Comparison of ENCODE assay signal across 14 cellular contexts in the genomic region with DNA sequence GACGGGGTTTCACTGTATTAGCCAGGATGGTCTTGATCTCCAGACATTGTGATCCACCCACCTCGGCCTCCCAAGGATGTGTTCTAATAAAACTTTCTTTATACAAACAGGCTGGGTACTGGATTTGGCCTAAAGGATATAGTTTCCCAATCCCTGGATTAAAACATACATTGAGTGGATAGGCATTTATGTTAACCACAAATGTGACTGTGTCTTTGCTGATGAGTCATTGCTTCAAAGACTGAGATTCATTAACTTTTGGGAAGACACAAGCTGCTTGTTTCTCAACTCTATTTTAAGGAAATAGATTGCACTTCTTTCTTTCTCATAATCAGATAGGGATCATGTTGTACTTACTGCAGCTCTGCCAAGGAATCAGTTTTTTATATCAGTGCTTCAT.
A peak's percentile ranks its signal among the peaks of the same experiment; 100 is the strongest.
DNase-seq lines count a peak whose midpoint lies in the region; ATAC-seq and TF ChIP-seq lines count a peak whose summit lies in the region.
"Had no signal": no experiment of that assay in that cellular context is flagged by ENCODE, and none has a peak within 500 bp of the region (broad histone marks: within the 10 kb centered on the region; RNA-seq: fewer than 3 reads in every experiment).

No MANE protein-coding gene starts in this region.

- H3K27ac Mint-ChIP-seq in glutamatergic neuron (ENCODE audit: unreplicated experiment) = no peak overlapping the region
- H3K27ac Mint-ChIP-seq: nephron had no signal

- H3K9me3 ChIP-seq in MG63 = no peaks in the 10 kb centered on the region
- H3K9me3 ChIP-seq: ascending aorta, upper lobe of right lung had no signal

- ATAC-seq in HG03095 (IDR thresholded peaks at IDR 0.05; ENCODE audit: unreplicated experiment) = no peak
- ATAC-seq in activated CD4-positive, CD25-positive, alpha-beta regulatory T cell treated with anti-CD3 and anti-CD28 coated beads, Interleukin-2, amount 50 U/mL, for 24 hours = no peak
- ATAC-seq: upper lobe of right lung had no signal

- DNase-seq in COLO829 (ENCODE audit: low spot score) (peak; percentile 91), MG63 (peak; percentile 2), astrocyte of the spinal cord (ENCODE audit: low read depth, low spot score) (peak; percentile 81), kidney epithelial cell (ENCODE audit: low read depth) (peak; percentile 65), NCI-H2081 (lab: John Stamatoyannopoulos, UW) (no peak), glutamatergic neuron (no peak)
- DNase-seq: activated CD8-positive, alpha-beta memory T cell treated with anti-CD3 and anti-CD28 coated beads, Interleukin-2, amount 50 U/mL, for 48 hours; erythroblast; NCI-H187 treated with DMSO at 0.1 percent for 48 hours; upper lobe of right lung had no signal

- H3K4me3 ChIP-seq in MG63 = no peak overlapping the region
- no peak overlapping the region for H3K4me3 ChIP-seq in astrocyte of the spinal cord (ENCODE audit: low read depth, low read length)
- H3K4me3 ChIP-seq in kidney epithelial cell (ENCODE audit: low read depth, low read length) = no peak overlapping the region
- H3K4me3 ChIP-seq: ascending aorta, upper lobe of right lung had no signal

- no peaks in the 10 kb centered on the region for H3K36me3 Mint-ChIP-seq in glutamatergic neuron (ENCODE audit: unreplicated experiment)

- no peaks in the 10 kb centered on the region for H3K36me3 ChIP-seq in MG63
- no peaks in the 10 kb centered on the region for H3K36me3 ChIP-seq in kidney epithelial cell (ENCODE audit: control insufficient read depth, insufficient read depth, low read length)
- H3K36me3 ChIP-seq: ascending aorta, upper lobe of right lung had no signal

- in situ Hi-C loops in astrocyte of the spinal cord (cut with HindIII; ENCODE audit: low sequenced_read_pairs) = no loop called here

- TF ChIP-seq CTCF in astrocyte of the spinal cord (IDR thresholded peaks at IDR 0.05; ENCODE audit: low read depth, low read length) (no peak), kidney epithelial cell (IDR thresholded peaks at IDR 0.05; ENCODE audit: insufficient read depth, low read length, poor library complexity, severe bottlenecking) (no peak), glutamatergic neuron (IDR thresholded peaks at IDR 0.05; ENCODE audit: partially characterized antibody, unreplicated experiment) (no peak)

- H3K27me3 ChIP-seq in MG63 (no peaks in the 10 kb centered on the region), kidney epithelial cell (ENCODE audit: control insufficient read depth, insufficient read depth, low read length) (no peaks in the 10 kb centered on the region)
- H3K27me3 ChIP-seq: ascending aorta, upper lobe of right lung had no signal

- H3K4me3 Mint-ChIP-seq in glutamatergic neuron (ENCODE audit: unreplicated experiment) = no peak overlapping the region
- H3K4me3 Mint-ChIP-seq: nephron had no signal

- H3K27me3 Mint-ChIP-seq in glutamatergic neuron (ENCODE audit: unreplicated experiment) = no peaks in the 10 kb centered on the region

- H3K9me3 Mint-ChIP-seq in glutamatergic neuron (ENCODE audit: unreplicated experiment) = no peaks in the 10 kb centered on the region
- H3K9me3 Mint-ChIP-seq: nephron had no signal

- peaks cover 3% of the 10 kb centered on the region for H3K4me1 Mint-ChIP-seq in glutamatergic neuron (ENCODE audit: low read depth, unreplicated experiment)

Comparison
In these comparisons a context has a peak if more than half of its experiments do, and no peak if none do; other contexts are left out.
1. DNase-seq: peak in COLO829 (single experiment), MG63 (single experiment), astrocyte of the spinal cord (single experiment) and kidney epithelial cell (single experiment); none in NCI-H2081 (0 of 2) and glutamatergic neuron (single experiment).